In genomic region chr3:149374391-149374790, GRCh38 we compare ENCODE assay signal across 23 cellular contexts. TPM values are rescaled to one million over a fixed set of nuclear protein-coding genes. Genes with fewer than 3 reads are reported as not detected.
DNase-seq lines count a peak whose midpoint lies in the region; ATAC-seq, FAIRE-seq and TF ChIP-seq lines count a peak whose summit lies in the region.
"Had no signal": no experiment of that assay in that cellular context is flagged by ENCODE, and none has a peak within 500 bp of the region (broad histone marks: within the 10 kb centered on the region; RNA-seq: fewer than 3 reads in every experiment).

No MANE protein-coding gene starts in this region.

- peak overlapping the region; percentile 98 for H3K4me2 ChIP-seq in PC-9

- H3K4me3 Mint-ChIP-seq in Calu3 (ENCODE audit: low read depth, unreplicated experiment), result peak overlapping the region; percentile 79
- H3K4me3 Mint-ChIP-seq: CD8-positive, alpha-beta memory T cell; naive thymus-derived CD8-positive, alpha-beta T cell had no signal

- CTCF ChIA-PET in Calu3 (lab: Charles Lee) (interaction anchor here (0.9 to 2.5 kb wide), 7 partner anchors 14 to 195 kb away, joined by 3 to 12 read pairs (median 3); no protein-coding TSS in a partner anchor), PC-9 (lab: Charles Lee) (no interaction called here)

- peaks cover 63% of the 10 kb centered on the region for H3K4me1 Mint-ChIP-seq in Calu3 (ENCODE audit: low read depth, unreplicated experiment)

- H3F3A ChIP-seq in PC-9 (ENCODE audit: insufficient read depth, low read depth), result peaks cover 80% of the 10 kb centered on the region

- POLR2A ChIA-PET in PC-9 (lab: Charles Lee; ENCODE audit: unreplicated experiment), result interaction anchor here (0.5 kb wide), 1 partner anchor 753 kb away, joined by 6 read pairs; no protein-coding TSS in a partner anchor

- H3K36me3 Mint-ChIP-seq in Calu3 (ENCODE audit: insufficient read depth, unreplicated experiment), result peaks cover 98% of the 10 kb centered on the region
- H3K36me3 Mint-ChIP-seq: CD8-positive, alpha-beta memory T cell had no signal

- FAIRE-seq in GM19239 (lab: Jason Lieb, UNC), result no peak

- no peak overlapping the region for H2AFZ ChIP-seq in PC-9
- H2AFZ ChIP-seq: parathyroid adenoma had no signal

- H3K27ac ChIP-seq in PC-9 (peak overlapping the region; percentile 99), epithelial cell of prostate (peak overlapping the region; percentile 91)
- H3K27ac ChIP-seq: parathyroid adenoma, SJCRH30, WERI-Rb-1 had no signal

- BruUV-seq in Calu3 (replicated peaks; lab: Mats Ljungman, UMichigan), result no TSS peak
- no TSS peak for BruUV-seq in PC-9 (replicated peaks; lab: Mats Ljungman, UMichigan)

- no peaks in the 10 kb centered on the region for H3K27me3 ChIP-seq in PC-9 (ENCODE audit: insufficient read depth, low read depth)
- H3K27me3 ChIP-seq: SJCRH30 had no signal

- H4K20me1 ChIP-seq in PC-9 (ENCODE audit: insufficient read depth), result no peaks in the 10 kb centered on the region

- ATAC-seq in HG03159 (IDR thresholded peaks at IDR 0.05; ENCODE audit: unreplicated experiment) (no peak), GM18861 (IDR thresholded peaks at IDR 0.05; ENCODE audit: unreplicated experiment) (no peak)
- ATAC-seq: naive thymus-derived CD8-positive, alpha-beta T cell had no signal

- DNase-seq in Calu3, result no peak
- no peak for DNase-seq in PC-9
- DNase-seq in epithelial cell of prostate (ENCODE audit: low read depth, low spot score), result no peak
- no peak for DNase-seq in retinal pigment epithelial cell (ENCODE audit: low read depth)
- DNase-seq in GM19239 (ENCODE audit: insufficient read length, low spot score), result no peak
- DNase-seq in HuH-7 (ENCODE audit: low spot score), result no peak
- DNase-seq: activated CD4-positive, alpha-beta T cell treated with anti-CD3 and anti-CD28 coated beads, Interleukin-2, amount 50 U/mL, for 4 hours; activated gamma-delta T cell treated with Interleukin-2 at 50 U/mL for 16 hours; amniotic stem cell; CD8-positive, alpha-beta memory T cell; cerebellar nuclear complex; DND-41; effector CD8-positive, alpha-beta T cell; mesendoderm; naive thymus-derived CD8-positive, alpha-beta T cell; NCI-H1417; NCI-H526; SJCRH30; WERI-Rb-1 had no signal

- peaks cover 68% of the 10 kb centered on the region for H3K36me3 ChIP-seq in PC-9 (ENCODE audit: low read depth)
- H3K36me3 ChIP-seq: SJCRH30, WERI-Rb-1 had no signal

- no peaks in the 10 kb centered on the region for H3K9me3 ChIP-seq in PC-9 (ENCODE audit: insufficient read depth, low read depth)
- H3K9me3 ChIP-seq: SJCRH30 had no signal

- H3K9me2 ChIP-seq in PC-9 (ENCODE audit: insufficient read depth), result no peaks in the 10 kb centered on the region

- intact Hi-C loops in Calu3 (cut with micrococcal nuclease; ENCODE audit: unreplicated experiment), result no loop called here
- intact Hi-C loops in PC-9 (cut with micrococcal nuclease; ENCODE audit: unreplicated experiment), result no loop called here

- TF ChIP-seq CTCF in Calu3 (IDR thresholded peaks at IDR 0.05; ENCODE audit: unreplicated experiment) (no peak), PC-9 (conservative IDR thresholded peaks at IDR 0.05) (no peak), retinal pigment epithelial cell (conservative IDR thresholded peaks at IDR 0.05; ENCODE audit: low read depth, low read length) (no peak)

- H3K79me2 ChIP-seq in PC-9 (ENCODE audit: low read depth), result peaks cover 72% of the 10 kb centered on the region
- H3K79me2 ChIP-seq: parathyroid adenoma had no signal

- peak overlapping the region; percentile 87 for H3K27ac Mint-ChIP-seq in Calu3 (ENCODE audit: unreplicated experiment)
- H3K27ac Mint-ChIP-seq: naive thymus-derived CD8-positive, alpha-beta T cell had no signal

- H3K9me3 Mint-ChIP-seq in Calu3 (ENCODE audit: low read depth, unreplicated experiment), result no peaks in the 10 kb centered on the region

- peak overlapping the region; percentile 22; the same call in 1 of the 2 replicates for H3K4me3 ChIP-seq in PC-9
- H3K4me3 ChIP-seq in retinal pigment epithelial cell (ENCODE audit: low read length), result peak overlapping the region; percentile 80
- H3K4me3 ChIP-seq: SJCRH30 had no signal

- no peaks in the 10 kb centered on the region for H3K27me3 Mint-ChIP-seq in Calu3 (ENCODE audit: unreplicated experiment)

- peaks cover 84% of the 10 kb centered on the region for H3K4me1 ChIP-seq in PC-9 (replicated peaks; ENCODE audit: insufficient read depth)
- H3K4me1 ChIP-seq: parathyroid adenoma, SJCRH30 had no signal

RNA-seq across cellular contexts. Expression of gene TM4SF1, which starts 3.1 kb away (rescaled TPM):
- total RNA-seq in Calu3 (2022) (919 and 981 TPM in 2 replicates), PC-9 (2021) (146 and 225 TPM in 2 replicates)
- total RNA-seq: naive thymus-derived CD8-positive, alpha-beta T cell had no signal

RNA-seq across cellular contexts. Expression of gene TM4SF18, which starts 41.0 kb away (rescaled TPM):
- total RNA-seq in Calu3 (2022), result 0.21 TPM in 1 of 2 replicates, not detected in the other
- total RNA-seq in PC-9 (2021), result not detected in 2 replicates
- total RNA-seq: CD8-positive, alpha-beta memory T cell; naive thymus-derived CD8-positive, alpha-beta T cell; SJCRH30; T-helper 1 cell treated with Interleukin-12 subunit alpha and Interleukin-12 subunit beta and Interleukin-4 antibody, amounts not matched to agents 30 ng/mL and 1 ng/mL, for 36 hours had no signal
